ENCODE assay signal across 10 cellular contexts in the genomic region with DNA sequence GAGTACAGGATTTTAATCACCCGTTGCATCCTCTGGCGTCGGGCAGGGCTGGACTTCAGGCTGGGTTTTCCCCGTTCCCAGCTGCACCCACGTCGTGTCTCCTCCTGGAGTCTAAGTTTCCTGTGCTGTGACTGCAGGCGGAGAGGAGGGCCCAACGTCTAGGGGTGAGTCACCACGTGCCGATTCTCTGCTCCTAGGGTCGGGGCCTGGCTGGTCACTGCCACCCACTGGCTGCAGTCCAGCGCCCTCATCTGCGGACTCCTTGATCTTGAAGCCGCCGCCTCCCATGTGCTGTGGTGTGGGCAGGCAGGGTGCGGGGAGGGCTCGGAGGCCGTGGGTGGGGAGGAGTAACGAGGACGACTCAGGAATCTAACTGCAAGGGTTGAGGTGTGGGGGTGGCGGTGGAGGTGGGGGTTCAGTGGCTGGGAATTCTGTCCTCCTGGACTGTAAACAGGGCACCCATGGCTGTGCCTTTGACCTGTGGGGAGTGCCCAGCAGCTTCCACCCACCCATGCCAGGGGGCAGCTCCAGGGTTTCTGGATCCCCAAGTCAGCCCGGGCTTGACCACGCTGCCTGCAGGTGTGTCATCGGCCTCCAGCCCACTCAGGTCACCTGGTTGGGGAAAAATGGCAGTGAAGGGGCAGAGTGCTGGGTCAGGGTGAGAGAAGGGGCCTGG.
DNase-seq lines count a peak whose midpoint lies in the region; TF ChIP-seq lines count a peak whose summit lies in the region.
"Had no signal": no experiment of that assay in that cellular context is flagged by ENCODE, and none has a peak within 500 bp of the region (broad histone marks: within the 10 kb centered on the region; RNA-seq: fewer than 3 reads in every experiment).

No MANE protein-coding gene starts in this region.

- H3K23ac ChIP-seq in neuronal stem cell (ENCODE audit: low read depth, low read length, poor library complexity) = peak overlapping the region; percentile 17

- H2BK120ac ChIP-seq in neuronal stem cell (ENCODE audit: low read depth, low read length) = no peak overlapping the region

- H3K4me3 ChIP-seq in Caco-2 (ENCODE audit: low read depth, low read length) (no peak overlapping the region), PC-9 (no peak overlapping the region), fibroblast of mammary gland (ENCODE audit: control insufficient read depth, low read depth, low read length) (no peak overlapping the region), neuronal stem cell (ENCODE audit: low read length in 2 of 2) (no peak overlapping the region)

- H2BK15ac ChIP-seq in neuronal stem cell (ENCODE audit: low read length) = peak overlapping the region; percentile 10

- H3K9me2 ChIP-seq in PC-9 (ENCODE audit: insufficient read depth) = no peaks in the 10 kb centered on the region

- no peaks in the 10 kb centered on the region for H3K79me2 ChIP-seq in PC-9 (ENCODE audit: low read depth)

- H3K79me1 ChIP-seq in neuronal stem cell (ENCODE audit: low read depth, low read length) = no peaks in the 10 kb centered on the region

- H3K27me3 ChIP-seq in Caco-2 (replicated peaks; ENCODE audit: control insufficient read depth, insufficient read depth, low read length) (no peaks in the 10 kb centered on the region), PC-9 (ENCODE audit: insufficient read depth, low read depth) (no peaks in the 10 kb centered on the region), neuronal stem cell (ENCODE audit: control insufficient read depth in 3 of 3, insufficient read depth in 3 of 3, low read depth in 1 of 3, low read length in 3 of 3) (peaks cover 0 to 66% (median 5%) of the 10 kb centered on the region in 3 experiments)

- H3K9ac ChIP-seq in neuronal stem cell (ENCODE audit: low read depth, low read length, poor library complexity) = no peak overlapping the region

- peaks cover 8% of the 10 kb centered on the region for H3K27me3 Mint-ChIP-seq in Caco-2 (ENCODE audit: insufficient read depth, unreplicated experiment)

- H2AFZ ChIP-seq in PC-9 (no peak overlapping the region), neuronal stem cell (ENCODE audit: low read length) (peak overlapping the region; percentile 61)

- H3K4me2 ChIP-seq in PC-9 = peak overlapping the region; percentile 39
- no peak overlapping the region for H3K4me2 ChIP-seq in neuronal stem cell (ENCODE audit: insufficient read depth, low read length, poor library complexity, severe bottlenecking)

- no peaks in the 10 kb centered on the region for H3K9me3 Mint-ChIP-seq in Caco-2 (ENCODE audit: unreplicated experiment)
- H3K9me3 Mint-ChIP-seq: IgD-negative memory B cell; stimulated activated memory B cell treated with anti-CD40 and anti-IgM and Interleukin-4, amounts not matched to agents 10 μg/mL and 1 μg/mL and 100 μg/mL, for 72 hours had no signal

- H4K20me1 ChIP-seq in PC-9 (ENCODE audit: insufficient read depth) = no peaks in the 10 kb centered on the region

- H3K27ac ChIP-seq in PC-9 = no peak overlapping the region
- no peak overlapping the region for H3K27ac ChIP-seq in neuronal stem cell (replicated peaks; ENCODE audit: low read length)

- CTCF ChIA-PET in Caco-2 (lab: Charles Lee) (interaction anchor here (0.6 kb wide), 1 partner anchor 913 kb away, joined by 4 read pairs; no protein-coding TSS in a partner anchor), PC-9 (lab: Charles Lee) (no interaction called here)

- no peak overlapping the region for H3K14ac ChIP-seq in neuronal stem cell (ENCODE audit: low read length)

- H3K9me3 ChIP-seq in Caco-2 = no peaks in the 10 kb centered on the region
- no peaks in the 10 kb centered on the region for H3K9me3 ChIP-seq in PC-9 (ENCODE audit: insufficient read depth, low read depth)
- no peaks in the 10 kb centered on the region for H3K9me3 ChIP-seq in neuronal stem cell (replicated peaks in 1 of 2; ENCODE audit: control insufficient read depth in 2 of 2, insufficient read depth in 1 of 2, low read depth in 1 of 2, low read length in 2 of 2)

- H2BK12ac ChIP-seq in neuronal stem cell (ENCODE audit: low read length) = no peak overlapping the region

- no peak overlapping the region for H2BK5ac ChIP-seq in neuronal stem cell (ENCODE audit: low read length)

- peak overlapping the region; percentile 80 for H2AK5ac ChIP-seq in neuronal stem cell (ENCODE audit: low read depth, low read length)

- H3K4ac ChIP-seq in neuronal stem cell (ENCODE audit: low read length) = no peak overlapping the region

- TF ChIP-seq CTCF in Caco-2 (IDR thresholded peaks at IDR 0.05; ENCODE audit: insufficient read depth in 1 of 2, low read depth in 1 of 2, low read length in 1 of 2, severe bottlenecking in 1 of 2, unreplicated experiment in 1 of 2) (no peak), PC-9 (conservative IDR thresholded peaks at IDR 0.05) (no peak; the same call in 1 of the 2 replicates), fibroblast of mammary gland (conservative IDR thresholded peaks at IDR 0.05; ENCODE audit: control insufficient read depth, insufficient read depth, low read depth, low read length) (no peak)

- H3K36me3 Mint-ChIP-seq in Caco-2 (ENCODE audit: insufficient read depth, unreplicated experiment) = no peaks in the 10 kb centered on the region
- H3K36me3 Mint-ChIP-seq: IgD-negative memory B cell; stimulated activated memory B cell treated with anti-CD40 and anti-IgM and Interleukin-4, amounts not matched to agents 10 μg/mL and 1 μg/mL and 100 μg/mL, for 72 hours had no signal

- no peak overlapping the region for H4K8ac ChIP-seq in neuronal stem cell (ENCODE audit: low read depth, low read length)

- no peak overlapping the region for H3K4me3 Mint-ChIP-seq in Caco-2 (ENCODE audit: unreplicated experiment)
- H3K4me3 Mint-ChIP-seq: IgD-negative memory B cell; stimulated activated memory B cell treated with anti-CD40 and anti-IgM and Interleukin-4, amounts not matched to agents 10 μg/mL and 1 μg/mL and 100 μg/mL, for 72 hours had no signal

- DNase-seq in Caco-2 (peak; percentile 44 to 47), PC-9 (peak; percentile 71 to 90), fibroblast of mammary gland (ENCODE audit: low read depth) (peak; percentile 84), neuronal stem cell (ENCODE audit: low spot score) (no peak), NAMALWA (ENCODE audit: low spot score) (no peak), ecto neural progenitor cell (ENCODE audit: low spot score) (no peak), D341Med (ENCODE audit: low spot score) (no peak)
- DNase-seq in stimulated activated naive CD4-positive, alpha-beta T cell treated with Interleukin-2 at 50 U/mL for 16 hours (lab: John Stamatoyannopoulos, UW) = no peak

- no peaks in the 10 kb centered on the region for H3K4me1 ChIP-seq in Caco-2
- peaks cover 11% of the 10 kb centered on the region; the same call in 1 of the 2 replicates for H3K4me1 ChIP-seq in PC-9 (replicated peaks; ENCODE audit: insufficient read depth)
- peaks cover 4 to 31% of the 10 kb centered on the region in 2 donors for H3K4me1 ChIP-seq in neuronal stem cell (ENCODE audit: control insufficient read depth in 2 of 2, insufficient read depth in 1 of 2, low read depth in 1 of 2, low read length in 2 of 2)

- BruUV-seq in Caco-2 (replicated peaks; lab: Mats Ljungman, UMichigan) = no TSS peak
- BruUV-seq in PC-9 (replicated peaks; lab: Mats Ljungman, UMichigan) = no TSS peak

- WGBS in neuronal stem cell (ENCODE audit: extremely low coverage in 2 of 2, insufficient read length in 2 of 2, insufficient replicate concordance in 1 of 2), 2 donors = no CpG with 5 or more reads among the region's 24 CpGs

- H3K36me3 ChIP-seq in Caco-2 (ENCODE audit: control insufficient read depth, insufficient read depth, low read length) (no peaks in the 10 kb centered on the region), PC-9 (ENCODE audit: low read depth) (no peaks in the 10 kb centered on the region), neuronal stem cell (replicated peaks in 1 of 2; ENCODE audit: control insufficient read depth in 2 of 2, insufficient read depth in 2 of 2, low read length in 2 of 2) (no peaks in the 10 kb centered on the region)

- POLR2A ChIA-PET in Caco-2 (lab: Charles Lee) = no interaction called here
- POLR2A ChIA-PET in PC-9 (lab: Charles Lee; ENCODE audit: unreplicated experiment) = no interaction called here

- H3K18ac ChIP-seq in neuronal stem cell (ENCODE audit: low read length) = peak overlapping the region; percentile 31

- intact Hi-C loops in Caco-2 (cut with micrococcal nuclease; ENCODE audit: unreplicated experiment) (no loop called here), PC-9 (cut with micrococcal nuclease; ENCODE audit: unreplicated experiment) (loop anchor here (5.0 kb wide), 1 partner anchor 70 kb away; no protein-coding TSS in a partner anchor)

- no peaks in the 10 kb centered on the region for H3K4me1 Mint-ChIP-seq in Caco-2 (ENCODE audit: low read depth, unreplicated experiment)

- H3F3A ChIP-seq in PC-9 (ENCODE audit: insufficient read depth, low read depth) = peaks cover 4% of the 10 kb centered on the region; the same call in 1 of the 2 replicates

- no peak overlapping the region for H3K27ac Mint-ChIP-seq in Caco-2 (ENCODE audit: unreplicated experiment)
- H3K27ac Mint-ChIP-seq: IgD-negative memory B cell; stimulated activated memory B cell treated with anti-CD40 and anti-IgM and Interleukin-4, amounts not matched to agents 10 μg/mL and 1 μg/mL and 100 μg/mL, for 72 hours had no signal

- no peak overlapping the region for H4K91ac ChIP-seq in neuronal stem cell (ENCODE audit: low read depth, low read length, poor library complexity)

Comparison
In these comparisons a context has a peak if more than half of its experiments do, and no peak if none do; other contexts are left out.
1. DNase-seq: peak in Caco-2 (2 of 2), PC-9 (2 of 2) and fibroblast of mammary gland (single experiment); none in neuronal stem cell (single experiment), NAMALWA (single experiment), ecto neural progenitor cell (single experiment), D341Med (single experiment) and stimulated activated naive CD4-positive, alpha-beta T cell treated with Interleukin-2 at 50 U/mL for 16 hours (single experiment).